In genomic region chr20:7722564-7722963, GRCh38 we compare ENCODE assay signal across 20 cellular contexts.
"Had no signal": no experiment of that assay in that cellular context is flagged by ENCODE, and none has a peak within 500 bp of the region (broad histone marks: within the 10 kb centered on the region; RNA-seq: fewer than 3 reads in every experiment).

No MANE protein-coding gene starts in this region.

- H3K36me3 ChIP-seq: left lung, prostate gland, spleen, stomach, thoracic aorta had no signal

- H3K9me3 ChIP-seq: left lung, prostate gland, spleen, stomach, thoracic aorta had no signal

- DNase-seq: activated CD4-positive, alpha-beta memory T cell treated with anti-CD3 and anti-CD28 coated beads for 36 hours; activated effector memory CD4-positive, alpha-beta T cell treated with Interleukin-2 at 50 U/mL for 16 hours; activated naive CD4-positive, alpha-beta T cell treated with anti-CD3 and anti-CD28 coated beads, Interleukin-2, amount 50 U/mL, for 16 hours; activated T-cell treated with anti-CD3 and anti-CD28 coated beads, Interleukin-2, amount 50 U/mL, for 24 hours; central memory CD4-positive, alpha-beta T cell; effector CD8-positive, alpha-beta T cell; hippocampal formation; kidney; left lung; mesendoderm; nucleus accumbens; spleen; stimulated activated CD4-positive, alpha-beta T cell treated with anti-CD3 and anti-CD28 coated beads, Interleukin-1b, Interleukin-23, amount 100 ng/mL, for 48 hours; stomach; T-helper 1 cell; T1000 had no signal

- H3K4me3 ChIP-seq: coronary artery, left lung, prostate gland, spleen, stomach, thoracic aorta had no signal

- H3K4me1 ChIP-seq: left lung, prostate gland, spleen, stomach had no signal

- ATAC-seq: left lung, sciatic nerve had no signal

- H3K27me3 ChIP-seq: left lung, spleen, stomach had no signal

- H3K27ac ChIP-seq: coronary artery, left lung, prostate gland, spleen, stomach, thoracic aorta had no signal
